ENCODE assay signal across 30 cellular contexts in the genomic region with DNA sequence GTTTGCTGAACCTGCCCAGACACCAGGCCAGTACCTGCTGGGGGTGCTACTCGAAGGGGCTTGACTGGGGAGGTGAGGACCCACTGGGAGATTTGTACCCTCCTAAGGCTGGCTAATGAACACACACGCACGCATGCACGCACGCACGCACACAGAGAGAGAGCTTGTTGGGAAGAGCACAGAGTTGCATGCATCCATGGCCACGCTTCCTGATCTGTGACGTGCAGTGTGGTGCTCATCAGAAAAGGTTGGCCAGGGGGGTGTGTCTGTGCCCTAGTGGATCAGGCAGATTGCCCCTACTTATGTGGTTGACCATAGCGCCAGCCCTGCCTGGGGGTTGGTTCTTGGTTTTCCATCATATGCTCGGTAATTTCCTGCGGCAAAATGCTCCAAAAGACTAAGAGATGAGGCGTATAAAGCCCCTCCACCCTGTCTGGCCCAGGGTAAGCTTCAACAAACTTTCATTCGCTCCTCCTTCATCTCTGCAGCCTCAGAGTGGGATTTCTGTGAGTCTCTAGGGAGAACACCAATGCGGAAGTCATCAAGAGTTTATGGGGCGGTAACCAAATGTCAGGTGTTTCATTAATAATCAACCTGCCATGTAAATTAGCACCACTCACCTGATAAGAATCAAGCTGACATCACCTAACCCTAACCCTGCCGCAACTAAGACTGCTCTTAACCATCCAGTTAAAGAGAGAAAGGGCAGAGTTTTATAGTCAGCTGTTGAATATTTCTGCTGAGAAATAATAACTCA. TPM values are rescaled to one million over a fixed set of nuclear protein-coding genes. Genes with fewer than 3 reads are reported as not detected.
DNase-seq lines count a peak whose midpoint lies in the region; ATAC-seq and TF ChIP-seq lines count a peak whose summit lies in the region.
"Had no signal": no experiment of that assay in that cellular context is flagged by ENCODE, and none has a peak within 500 bp of the region (broad histone marks: within the 10 kb centered on the region; RNA-seq: fewer than 3 reads in every experiment).

No MANE protein-coding gene starts in this region.

- no CpG with 5 or more reads among the region's 16 CpGs for WGBS in mesendoderm (ENCODE audit: extremely low coverage, insufficient coverage, low lambda C conversion rate)

- peak overlapping the region; percentile 86 for H2AFZ ChIP-seq in OCI-LY3 (ENCODE audit: low read depth, low read length)

- no peak overlapping the region for H2BK15ac ChIP-seq in mesendoderm (replicated peaks; ENCODE audit: low read depth)

- DNase-seq in left colon (no peak), renal cortical epithelial cell (ENCODE audit: low read depth) (peak; percentile 70), mesendoderm (no peak), COLO668 (lab: John Stamatoyannopoulos, UW; ENCODE audit: unreplicated experiment) (no peak), SJCRH30 (no peak)
- DNase-seq: ACHN; activated CD4-positive, alpha-beta T cell treated with anti-CD3 and anti-CD28 coated beads, Interleukin-2, amount 50 U/mL, for 4 hours; activated naive CD4-positive, alpha-beta T cell treated with anti-CD3 and anti-CD28 coated beads, Interleukin-2, amount 50 U/mL, for 16 hours; amygdala; DND-41; effector CD8-positive, alpha-beta T cell; glutamatergic neuron; GOT3; NCI-H1105; NCI-H2029 treated with DMSO at 0.1 percent for 48 hours; NCI-H2227 treated with DMSO at 0.1 percent for 48 hours; NCI-H748 treated with DMSO at 0.1 percent for 48 hours; nucleus accumbens; stimulated activated CD4-positive, alpha-beta T cell treated with anti-CD3 and anti-CD28 coated beads, Interleukin-2, amount 100 ng/mL, for 24 hours; T-helper 1 cell; transverse colon had no signal

- H3K9ac ChIP-seq in OCI-LY3 (ENCODE audit: low read length) (no peak overlapping the region), mesendoderm (ENCODE audit: low read length) (no peak overlapping the region)

- peaks cover 29% of the 10 kb centered on the region for H3K4me1 ChIP-seq in DOHH2 (ENCODE audit: control insufficient read depth, low read length)
- H3K4me1 ChIP-seq in OCI-LY3 (ENCODE audit: low read length) = peaks cover 12% of the 10 kb centered on the region
- no peaks in the 10 kb centered on the region for H3K4me1 ChIP-seq in mesendoderm (ENCODE audit: control insufficient read depth, low read depth, low read length)
- H3K4me1 ChIP-seq in SJCRH30 = no peaks in the 10 kb centered on the region; the same call in 1 of the 2 replicates
- H3K4me1 ChIP-seq: breast epithelium had no signal

- H3K23ac ChIP-seq in mesendoderm (ENCODE audit: low read length) = no peak overlapping the region

- no peak overlapping the region for H3K56ac ChIP-seq in mesendoderm (ENCODE audit: low read length)

- H2BK120ac ChIP-seq in mesendoderm (ENCODE audit: low read depth, low read length) = no peak overlapping the region

- H4K20me1 ChIP-seq in DOHH2 (ENCODE audit: control insufficient read depth, insufficient read depth, low read depth, low read length) (no peaks in the 10 kb centered on the region), OCI-LY3 (ENCODE audit: insufficient read depth, low read length) (no peaks in the 10 kb centered on the region)

- no peak overlapping the region for H4K8ac ChIP-seq in mesendoderm (ENCODE audit: low read depth, low read length)

- no peak overlapping the region for H2BK5ac ChIP-seq in mesendoderm (ENCODE audit: low read length)

- H3F3A ChIP-seq in DOHH2 (ENCODE audit: control insufficient read depth, insufficient read depth) = no peaks in the 10 kb centered on the region

- TF ChIP-seq CTCF in DOHH2 (IDR thresholded peaks at IDR 0.05; ENCODE audit: low read depth, low read length, poor library complexity, severe bottlenecking) = no peak
- no peak for TF ChIP-seq CTCF in OCI-LY3 (IDR thresholded peaks at IDR 0.05; ENCODE audit: low read depth, low read length)

- no peak overlapping the region for H2AK5ac ChIP-seq in mesendoderm (ENCODE audit: low read length)

- no peak overlapping the region for H3K27ac ChIP-seq in DOHH2 (ENCODE audit: low read depth, low read length)
- H3K27ac ChIP-seq in OCI-LY3 (ENCODE audit: low read length) = no peak overlapping the region
- no peak overlapping the region for H3K27ac ChIP-seq in mesendoderm (ENCODE audit: low read depth, low read length)
- no peak overlapping the region for H3K27ac ChIP-seq in SJCRH30
- H3K27ac ChIP-seq: breast epithelium, transverse colon had no signal

- ATAC-seq in left colon = peak; percentile 93
- ATAC-seq in HG02938 (IDR thresholded peaks at IDR 0.05; ENCODE audit: unreplicated experiment) = no peak

- H3K4me2 ChIP-seq in DOHH2 (ENCODE audit: low read length) = peak overlapping the region; percentile 7
- peak overlapping the region; percentile 52 for H3K4me2 ChIP-seq in OCI-LY3 (ENCODE audit: low read length)
- H3K4me2 ChIP-seq in mesendoderm (ENCODE audit: low read length) = no peak overlapping the region

- H4K5ac ChIP-seq in mesendoderm (ENCODE audit: low read length) = no peak overlapping the region

- H3K79me2 ChIP-seq in DOHH2 (ENCODE audit: control insufficient read depth, low read length) (no peaks in the 10 kb centered on the region), OCI-LY3 (ENCODE audit: low read length) (no peaks in the 10 kb centered on the region), mesendoderm (ENCODE audit: control insufficient read depth, insufficient read depth, low read length) (no peaks in the 10 kb centered on the region)

- intact Hi-C loops in left colon (cut with DNase I, micrococcal nuclease) = no loop called here

- H3K36me3 ChIP-seq in DOHH2 (ENCODE audit: control insufficient read depth, low read length) (no peaks in the 10 kb centered on the region), OCI-LY3 (replicated peaks; ENCODE audit: low read depth, low read length) (no peaks in the 10 kb centered on the region), mesendoderm (ENCODE audit: control insufficient read depth, insufficient read depth, low read length) (no peaks in the 10 kb centered on the region), SJCRH30 (no peaks in the 10 kb centered on the region)
- H3K36me3 ChIP-seq: breast epithelium, transverse colon had no signal

- H3K79me1 ChIP-seq in mesendoderm (ENCODE audit: low read length) = no peaks in the 10 kb centered on the region

- no peak overlapping the region for H3K18ac ChIP-seq in mesendoderm (ENCODE audit: low read length)

- H3K4me3 ChIP-seq in DOHH2 (ENCODE audit: low read length) = no peak overlapping the region
- 0 out of 2 replicates have a peak overlapping the region, but pooled peaks have one; percentile 27 for H3K4me3 ChIP-seq in OCI-LY3 (ENCODE audit: low read length)
- H3K4me3 ChIP-seq in mesendoderm (ENCODE audit: low read length) = no peak overlapping the region
- no peak overlapping the region for H3K4me3 ChIP-seq in SJCRH30
- H3K4me3 ChIP-seq: breast epithelium, transverse colon had no signal

- H3K9me2 ChIP-seq in DOHH2 (replicated peaks; ENCODE audit: control insufficient read depth, low read length) = no peaks in the 10 kb centered on the region

- H3K9me3 ChIP-seq in DOHH2 (ENCODE audit: control insufficient read depth, insufficient read depth, low read length) (peaks cover 3% of the 10 kb centered on the region; the same call in 1 of the 2 replicates), OCI-LY3 (ENCODE audit: insufficient read depth, low read length) (no peaks in the 10 kb centered on the region), SJCRH30 (replicated peaks) (no peaks in the 10 kb centered on the region)
- H3K9me3 ChIP-seq: breast epithelium, transverse colon had no signal

- H3K27me3 ChIP-seq in DOHH2 (ENCODE audit: control insufficient read depth, low read length) (no peaks in the 10 kb centered on the region), OCI-LY3 (ENCODE audit: low read depth, low read length) (peaks cover 7% of the 10 kb centered on the region), mesendoderm (ENCODE audit: insufficient read depth, low read length, poor library complexity) (no peaks in the 10 kb centered on the region), SJCRH30 (peaks cover 9% of the 10 kb centered on the region)

- no peak overlapping the region for H3K4ac ChIP-seq in mesendoderm (ENCODE audit: low read depth, low read length)

RNA-seq across cellular contexts. Expression of a gene that starts 8.0 kb away (rescaled TPM):
- 1 to 10 TPM in 1 of 2 donors, under 1 TPM in 1; 0.89 to 1.3 TPM for total RNA-seq in left colon
- total RNA-seq in renal cortical epithelial cell = not detected in 2 replicates
- 0.66 TPM for polyA plus RNA-seq in mesendoderm (2013, experiment 1 of 2)
- 0.69 TPM for polyA plus RNA-seq in mesendoderm (2013, experiment 2 of 2)
- total RNA-seq in SJCRH30 (2014; rRNA removed; shearing (Covaris generic)) = 0.13 and 0.53 TPM in 2 replicates
- total RNA-seq: breast epithelium, epithelial cell of proximal tubule, kidney epithelial cell, myocyte, RPMI7951 had no signal
- polyA plus RNA-seq: BJ had no signal

RNA-seq across cellular contexts. Expression of a gene that starts 26.1 kb away (rescaled TPM):
- total RNA-seq in left colon (10 to 100 TPM; 35.2 to 41.6 TPM), renal cortical epithelial cell (15.8 and 48.1 TPM in 2 replicates)
- polyA plus RNA-seq in mesendoderm (2013, experiment 1 of 2) = 21.1 TPM
- 19.8 TPM for polyA plus RNA-seq in mesendoderm (2013, experiment 2 of 2)
- 40.5 and 44.5 TPM in 2 replicates for total RNA-seq in SJCRH30 (2014; rRNA removed; shearing (Covaris generic))
